Comparison of ENCODE assay signal across 13 cellular contexts in genomic region chr22:44088976-44089570, GRCh38.
DNase-seq lines count a peak whose midpoint lies in the region; ATAC-seq and TF ChIP-seq lines count a peak whose summit lies in the region.
"Had no signal": no experiment of that assay in that cellular context is flagged by ENCODE, and none has a peak within 500 bp of the region (broad histone marks: within the 10 kb centered on the region; RNA-seq: fewer than 3 reads in every experiment).

No MANE protein-coding gene starts in this region.

- peak; percentile 83 for DNase-seq in EH (ENCODE audit: low read depth)
- peak; percentile 3 for DNase-seq in amniotic epithelial cell (ENCODE audit: low read depth)
- peak; percentile 56 for DNase-seq in glomerular visceral epithelial cell (ENCODE audit: extremely low spot score)
- DNase-seq in posterior cingulate gyrus = peak in 9 of 10 donors; percentile 25 to 89 (median 52)
- DNase-seq in UCSD-AML1 (lab: John Stamatoyannopoulos, UW; ENCODE audit: unreplicated experiment) = no peak
- no peak for DNase-seq in GM13976 (ENCODE audit: low spot score)
- DNase-seq in NCI-H226 = no peak
- DNase-seq: activated CD4-positive, alpha-beta T cell treated with anti-CD3 and anti-CD28 coated beads for 36 hours; activated naive CD4-positive, alpha-beta T cell; CD4-positive, alpha-beta T cell; effector memory CD8-positive, alpha-beta T cell; NCI-H187 had no signal

- in situ Hi-C loops in GM13976 (cut with MboI; ENCODE audit: low sequenced_read_pairs, unreplicated experiment) = loop anchor here (10.0 kb wide), 1 partner anchor 94 kb away; no protein-coding TSS in a partner anchor

- no peak for TF ChIP-seq CTCF in GM13976 (IDR thresholded peaks at IDR 0.05; ENCODE audit: borderline replicate concordance, control extremely low read depth, extremely low read depth, insufficient read depth, missing control alignments)

- no peak for ATAC-seq in HG02678 (IDR thresholded peaks at IDR 0.05; ENCODE audit: unreplicated experiment)
- ATAC-seq: activated CD4-positive, alpha-beta T cell treated with anti-CD3 and anti-CD28 coated beads for 36 hours; effector memory CD8-positive, alpha-beta T cell had no signal

- intact Hi-C loops in posterior cingulate gyrus (cut with DNase I) = loop anchor here (10.0 kb wide), 1 partner anchor 246 kb away; no protein-coding TSS in a partner anchor

Comparison
In these comparisons a context has a peak if more than half of its experiments do, and no peak if none do; other contexts are left out.
1. DNase-seq: peak in EH (single experiment), amniotic epithelial cell (single experiment), glomerular visceral epithelial cell (single experiment) and posterior cingulate gyrus (9 of 10); none in UCSD-AML1 (single experiment), GM13976 (single experiment) and NCI-H226 (single experiment).